Comparison of ENCODE assay signal across 10 cellular contexts in genomic region chr2:241041557-241042158, GRCh38. TPM values are rescaled to one million over a fixed set of nuclear protein-coding genes. Genes with fewer than 3 reads are reported as not detected.
DNase-seq lines count a peak whose midpoint lies in the region; ATAC-seq and TF ChIP-seq lines count a peak whose summit lies in the region.
"Had no signal": no experiment of that assay in that cellular context is flagged by ENCODE, and none has a peak within 500 bp of the region (broad histone marks: within the 10 kb centered on the region; RNA-seq: fewer than 3 reads in every experiment).

No MANE protein-coding gene starts in this region.

- TF ChIP-seq POLR2A in NB4 (IDR thresholded peaks at IDR 0.05; ENCODE audit: extremely low read depth, insufficient read length): no peak
- TF ChIP-seq POLR2A in spleen (IDR thresholded peaks at IDR 0.05): no peak

- TF ChIP-seq CTCF in NB4 (IDR thresholded peaks at IDR 0.05; ENCODE audit: low read depth, low read length): no peak
- no peak for TF ChIP-seq CTCF in spleen (IDR thresholded peaks at IDR 0.05 in 8 of 11, conservative IDR thresholded peaks at IDR 0.05 in 3 of 11)
- no peak for TF ChIP-seq CTCF in RWPE1 (conservative IDR thresholded peaks at IDR 0.05; ENCODE audit: low read depth)

- no peak overlapping the region for H3K4me3 ChIP-seq in NB4 (ENCODE audit: low read depth, low read length)
- no peak overlapping the region for H3K4me3 ChIP-seq in spleen

- H3K27ac ChIP-seq in spleen (peak overlapping the region; percentile 24 to 83 (median 66)), RWPE1 (no peak overlapping the region)

- peak; percentile 54 to 74 for ATAC-seq in activated CD4-positive, CD25-positive, alpha-beta regulatory T cell treated with anti-CD3 and anti-CD28 coated beads, Interleukin-2, amount 50 U/mL, for 24 hours
- peak; percentile 61 for ATAC-seq in HG02678 (IDR thresholded peaks at IDR 0.05; ENCODE audit: unreplicated experiment)

- DNase-seq in activated CD4-positive, CD25-positive, alpha-beta regulatory T cell (lab: John Stamatoyannopoulos, UW): no peak
- DNase-seq in NB4 (ENCODE audit: low read depth): peak; percentile 37
- DNase-seq in spleen: no peak
- DNase-seq in RWPE1 (ENCODE audit: low spot score): no peak
- no peak for DNase-seq in NCI-H526 (lab: John Stamatoyannopoulos, UW)
- no peak for DNase-seq in LoVo (ENCODE audit: low spot score)
- DNase-seq: activated T-cell treated with anti-CD3 and anti-CD28 coated beads, Interleukin-2, amount 50 U/mL, for 24 hours; IMR-90 had no signal

- peaks cover 0 to 45% (median 6%) of the 10 kb centered on the region in 6 donors for H3K36me3 ChIP-seq in spleen

- POLR2A ChIA-PET in RWPE1 (lab: Yijun Ruan, JAX; ENCODE audit: low non-redundant PET): no interaction called here

- CTCF ChIA-PET in RWPE1 (lab: Yijun Ruan, JAX): no interaction called here

- H3K27me3 ChIP-seq in spleen (replicated peaks in 1 of 7): no peaks in the 10 kb centered on the region

- intact Hi-C loops in spleen (cut with DNase I; ENCODE audit: low total_unique reads): no loop called here

- H3K9me3 ChIP-seq in spleen: peaks cover 0 to 10% (median 0%) of the 10 kb centered on the region in 8 donors

- WGBS in spleen, 5 donors: 37 to 59% (median 49%) methylated on average over 6 of the region's 6 CpGs

- peaks cover 0 to 52% (median 27%) of the 10 kb centered on the region in 6 donors for H3K4me1 ChIP-seq in spleen

RNA-seq across cellular contexts. Expression of gene SNED1, which starts 43.2 kb away (rescaled TPM):
- 10 to 100 TPM; 41.2 to 85.3 (median 66.2) TPM for total RNA-seq in spleen
- polyA plus RNA-seq in spleen: 1 to 10 TPM; 2.6 to 9.5 (median 4.6) TPM
